ENCODE assay signal across 8 cellular contexts in the genomic region with DNA sequence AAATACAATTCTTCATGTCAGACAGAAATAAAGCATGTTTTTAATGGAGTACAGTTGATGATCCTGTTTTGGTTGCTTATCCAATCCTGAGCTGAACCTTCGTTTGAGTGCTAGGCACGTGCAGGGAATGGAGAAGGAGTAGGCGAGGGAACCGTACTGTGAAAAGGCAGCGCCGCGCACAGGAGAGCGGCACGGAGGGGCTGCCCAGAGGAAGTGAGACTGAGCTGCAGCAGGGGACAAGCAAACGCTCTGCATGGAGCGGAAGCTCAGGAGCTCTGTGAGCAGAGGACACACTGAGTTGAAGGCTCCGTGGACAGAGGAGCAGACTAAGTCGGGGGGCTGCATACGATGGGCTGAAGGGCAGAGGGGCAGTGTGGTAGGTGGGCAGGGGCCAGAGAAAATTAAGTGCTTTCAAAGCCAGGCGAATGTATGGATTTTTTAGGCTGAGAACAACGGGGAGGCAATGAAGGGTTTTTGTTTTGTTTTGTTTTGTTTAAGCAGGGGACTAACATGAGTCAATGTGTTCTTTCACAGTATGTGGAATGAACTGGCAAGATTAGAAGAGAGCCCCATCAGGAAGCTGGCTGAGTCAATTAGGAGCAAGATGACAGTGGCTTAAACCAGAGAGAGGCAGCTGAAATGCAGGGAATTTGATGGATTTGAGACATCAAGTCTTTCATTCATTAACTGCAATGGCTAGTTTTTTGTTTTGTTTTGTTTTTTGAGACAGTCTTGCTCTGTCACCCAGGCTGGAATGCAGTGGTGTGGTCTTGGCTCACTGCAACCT. TPM values are rescaled to one million over a fixed set of nuclear protein-coding genes. Genes with fewer than 3 reads are reported as not detected.
DNase-seq lines count a peak whose midpoint lies in the region; ATAC-seq and TF ChIP-seq lines count a peak whose summit lies in the region.

No MANE protein-coding gene starts in this region.

- peaks cover 0 to 6% of the 10 kb centered on the region in 2 donors for H3K4me1 Mint-ChIP-seq in effector memory CD8-positive, alpha-beta T cell (ENCODE audit: low read depth in 2 of 2)
- H3K4me1 Mint-ChIP-seq in stimulated activated effector memory CD8-positive, alpha-beta T cell treated with anti-CD3 and anti-CD28 coated beads, Interleukin-12 subunit alpha, Interleukin-12 subunit beta, amount 100 ng/mL, for 72 hours = peaks cover 10% of the 10 kb centered on the region

- no peak overlapping the region for H3K4me3 ChIP-seq in MG63

- DNase-seq in AG08395 (ENCODE audit: low spot score) (peak; percentile 85), MG63 (peak; percentile 20), KBM-7 (no peak), NCI-H1930 (lab: John Stamatoyannopoulos, UW) (no peak)
- DNase-seq in effector memory CD8-positive, alpha-beta T cell = no peak
- peak in 1 of 2 donors; percentile 62 for DNase-seq in stimulated activated effector memory CD8-positive, alpha-beta T cell treated with anti-CD3 and anti-CD28 coated beads, Interleukin-12 subunit alpha, Interleukin-12 subunit beta, amount 100 ng/mL, for 72 hours (ENCODE audit: low spot score in 2 of 2)
- DNase-seq in activated effector memory CD4-positive, alpha-beta T cell treated with anti-CD3 and anti-CD28 coated beads, Interleukin-2, amount 50 U/mL, for 16 hours = no peak

- H3K36me3 ChIP-seq in MG63 = peaks cover 10% of the 10 kb centered on the region

- no peaks in the 10 kb centered on the region for H3K27me3 Mint-ChIP-seq in effector memory CD8-positive, alpha-beta T cell

- TF ChIP-seq POLR2A in GM19099 (IDR thresholded peaks at IDR 0.05; ENCODE audit: extremely low read depth, insufficient read length, low read depth) = peak; percentile 39

- in situ Hi-C loops in KBM-7 (cut with MboI; ENCODE audit: low pct_unique_long_range_greater_than_20kb, low sequenced_read_pairs) = no loop called here

- no peaks in the 10 kb centered on the region for H3K9me3 ChIP-seq in MG63

- ATAC-seq in effector memory CD8-positive, alpha-beta T cell (replicated peaks) = peak; percentile 78
- ATAC-seq in stimulated activated effector memory CD8-positive, alpha-beta T cell treated with anti-CD3 and anti-CD28 coated beads, Interleukin-12 subunit alpha, Interleukin-12 subunit beta, amount 100 ng/mL, for 72 hours = peak; percentile 95

- H3K36me3 Mint-ChIP-seq in effector memory CD8-positive, alpha-beta T cell (ENCODE audit: insufficient read depth) = peaks cover 28% of the 10 kb centered on the region
- peaks cover 51% of the 10 kb centered on the region for H3K36me3 Mint-ChIP-seq in stimulated activated effector memory CD8-positive, alpha-beta T cell treated with anti-CD3 and anti-CD28 coated beads, Interleukin-12 subunit alpha, Interleukin-12 subunit beta, amount 100 ng/mL, for 72 hours

- peak overlapping the region; percentile 28 to 69 for H3K4me3 Mint-ChIP-seq in effector memory CD8-positive, alpha-beta T cell
- H3K4me3 Mint-ChIP-seq in stimulated activated effector memory CD8-positive, alpha-beta T cell treated with anti-CD3 and anti-CD28 coated beads, Interleukin-12 subunit alpha, Interleukin-12 subunit beta, amount 100 ng/mL, for 72 hours = peak overlapping the region; percentile 63

- H3K27ac Mint-ChIP-seq in effector memory CD8-positive, alpha-beta T cell = peak overlapping the region; percentile 67 to 87
- peak overlapping the region; percentile 64 for H3K27ac Mint-ChIP-seq in stimulated activated effector memory CD8-positive, alpha-beta T cell treated with anti-CD3 and anti-CD28 coated beads, Interleukin-12 subunit alpha, Interleukin-12 subunit beta, amount 100 ng/mL, for 72 hours

- no peaks in the 10 kb centered on the region for H3K9me3 Mint-ChIP-seq in effector memory CD8-positive, alpha-beta T cell
- H3K9me3 Mint-ChIP-seq in stimulated activated effector memory CD8-positive, alpha-beta T cell treated with anti-CD3 and anti-CD28 coated beads, Interleukin-12 subunit alpha, Interleukin-12 subunit beta, amount 100 ng/mL, for 72 hours = no peaks in the 10 kb centered on the region

- H3K27me3 ChIP-seq in MG63 = no peaks in the 10 kb centered on the region

RNA-seq across cellular contexts. Expression of a gene that starts 23.8 kb away (rescaled TPM):
- 32.8 and 51.4 TPM in 2 replicates for total RNA-seq in MG63 (2014; rRNA removed; shearing (Covaris generic); ENCODE audit: low replicate concordance)

RNA-seq across cellular contexts. Expression of a gene that starts 48.3 kb away (rescaled TPM):
- 9.1 and 11.4 TPM in 2 replicates for total RNA-seq in MG63 (2014; rRNA removed; shearing (Covaris generic); ENCODE audit: low replicate concordance)

Comparison
In these comparisons a context has a peak if more than half of its experiments do, and no peak if none do; other contexts are left out.
1. DNase-seq: peak in AG08395 (single experiment) and MG63 (single experiment); none in effector memory CD8-positive, alpha-beta T cell (0 of 3), activated effector memory CD4-positive, alpha-beta T cell treated with anti-CD3 and anti-CD28 coated beads, Interleukin-2, amount 50 U/mL, for 16 hours (single experiment), KBM-7 (single experiment) and NCI-H1930 (0 of 2).